ENCODE assay signal across 8 cellular contexts in the genomic region with DNA sequence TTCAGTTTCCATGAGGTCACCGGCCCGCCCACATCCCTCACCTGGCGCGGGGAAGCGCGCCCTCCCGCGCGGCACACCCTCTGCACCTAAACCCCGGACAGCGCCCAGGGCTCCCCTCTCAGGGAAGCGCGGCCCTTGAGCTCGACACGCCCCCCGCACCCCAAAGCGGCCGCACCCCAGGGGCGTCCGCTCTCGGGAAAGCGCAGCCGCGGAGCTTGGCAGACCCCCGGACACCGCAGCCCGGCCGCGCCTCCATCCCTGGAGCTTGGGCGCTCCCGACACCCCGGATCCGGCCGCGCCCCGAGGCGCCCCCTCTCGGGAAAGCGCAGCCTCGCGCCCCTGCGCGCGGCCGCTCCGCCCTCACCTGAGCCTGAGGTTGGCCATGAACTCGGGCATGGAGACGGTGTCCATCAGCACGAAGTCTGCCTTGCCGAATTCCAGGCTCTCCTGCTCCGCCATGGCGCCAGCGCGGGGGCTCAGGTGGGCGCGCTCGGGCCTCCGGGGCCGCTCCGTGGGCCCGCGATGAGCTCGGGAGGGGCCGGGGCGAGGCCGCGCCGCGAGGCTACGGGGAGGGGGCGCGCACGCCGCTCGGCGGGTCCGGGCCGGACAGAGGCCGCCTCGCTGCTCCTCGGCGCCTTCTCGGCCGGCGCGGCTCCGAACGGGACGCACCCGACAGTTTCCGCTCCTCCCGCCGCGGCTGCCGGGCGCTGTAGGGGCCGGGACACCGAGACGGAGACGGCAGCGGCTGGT. TPM values are rescaled to one million over a fixed set of nuclear protein-coding genes. Genes with fewer than 3 reads are reported as not detected.
DNase-seq lines count a peak whose midpoint lies in the region; TF ChIP-seq lines count a peak whose summit lies in the region.

A gene (minus strand): TSS at position 711 of the 750 bp plus-strand sequence. CDS start 252 bp downstream, at position 459.

- H3K27me3 ChIP-seq in HAP-1 (ENCODE audit: low read depth) (peaks cover 7% of the 10 kb centered on the region; the same call in 1 of the 2 replicates), duodenal mucosa (ENCODE audit: control insufficient read depth in 1 of 2, insufficient read depth in 2 of 2, low read length in 2 of 2) (no peaks in the 10 kb centered on the region), mesendoderm (ENCODE audit: insufficient read depth, low read length, poor library complexity) (no peaks in the 10 kb centered on the region)

- peak within 1 kb of the TSS; percentile 90 for H3K18ac ChIP-seq in mesendoderm (ENCODE audit: low read length)

- no peak within 1 kb of the TSS for H2AK5ac ChIP-seq in mesendoderm (ENCODE audit: low read length)

- in situ Hi-C loops in HAP-1 (cut with MboI; ENCODE audit: low sequenced_read_pairs) = loop anchor here (10.0 kb wide), 1 partner anchor 92 kb away; no protein-coding TSS in a partner anchor

- peak within 1 kb of the TSS; percentile 95 for H3K27ac ChIP-seq in duodenal mucosa (ENCODE audit: low read depth, low read length)
- peak within 1 kb of the TSS; percentile 91 for H3K27ac ChIP-seq in mesendoderm (ENCODE audit: low read depth, low read length)

- WGBS in mesendoderm (ENCODE audit: extremely low coverage, insufficient coverage, low lambda C conversion rate) = no CpG with 5 or more reads among the region's 101 CpGs

- H4K5ac ChIP-seq in mesendoderm (ENCODE audit: low read length) = no peak within 1 kb of the TSS

- TF ChIP-seq POLR2A in NB4 (IDR thresholded peaks at IDR 0.05; ENCODE audit: extremely low read depth, insufficient read length) = peak; percentile 21

- H3K9ac ChIP-seq in duodenal mucosa (ENCODE audit: low read depth in 1 of 2, low read length in 2 of 2) = peak within 1 kb of the TSS; percentile 74 to 85
- H3K9ac ChIP-seq in mesendoderm (ENCODE audit: low read length) = peak within 1 kb of the TSS; percentile 89

- H3K4me1 ChIP-seq in HAP-1 = peaks cover 7% of the 10 kb centered on the region
- H3K4me1 ChIP-seq in duodenal mucosa (ENCODE audit: control insufficient read depth in 1 of 2, insufficient read depth in 2 of 2, low read length in 2 of 2) = peaks cover 39 to 49% of the 10 kb centered on the region in 2 donors
- H3K4me1 ChIP-seq in mesendoderm (ENCODE audit: control insufficient read depth, low read depth, low read length) = peaks cover 2% of the 10 kb centered on the region

- peak within 1 kb of the TSS; percentile 45 for H2BK5ac ChIP-seq in mesendoderm (ENCODE audit: low read length)

- H3K9me3 ChIP-seq in HAP-1 (no peaks in the 10 kb centered on the region), duodenal mucosa (ENCODE audit: control insufficient read depth in 1 of 2, low read length in 2 of 2) (no peaks in the 10 kb centered on the region)

- DNase-seq in GM10266 (ENCODE audit: extremely low spot score) (peak; percentile 76), HAP-1 (ENCODE audit: low spot score in 2 of 2) (peak in 1 of 2 experiments; percentile 57), NB4 (ENCODE audit: low read depth) (no peak), mesendoderm (peak; percentile 77), NK-92 (lab: John Stamatoyannopoulos, UW; ENCODE audit: unreplicated experiment) (no peak)
- DNase-seq in activated CD4-positive, alpha-beta T cell treated with anti-CD3 and anti-CD28 coated beads, Interleukin-2, amount 50 U/mL, for 1 hour = peak; percentile 69
- peak; percentile 56 for DNase-seq in stimulated activated CD8-positive, alpha-beta memory T cell treated with anti-CD3 and anti-CD28 coated beads, Interleukin-12 subunit alpha, Interleukin-12 subunit beta, amount 100 ng/mL, for 4 hours (ENCODE audit: low read depth)

- peak within 1 kb of the TSS; percentile 54 for H3K4me3 ChIP-seq in HAP-1
- peak within 1 kb of the TSS; percentile 65 for H3K4me3 ChIP-seq in NB4 (ENCODE audit: low read depth, low read length)
- peak within 1 kb of the TSS; percentile 81 to 92 for H3K4me3 ChIP-seq in duodenal mucosa (ENCODE audit: low read depth in 1 of 2, low read length in 2 of 2)
- peak within 1 kb of the TSS; percentile 81 for H3K4me3 ChIP-seq in mesendoderm (ENCODE audit: low read length)

- no peak within 1 kb of the TSS for H4K8ac ChIP-seq in mesendoderm (ENCODE audit: low read depth, low read length)

- H3K4me2 ChIP-seq in mesendoderm (ENCODE audit: low read length) = peak within 1 kb of the TSS; percentile 66

- H3K36me3 ChIP-seq in HAP-1 (replicated peaks) (no peaks in the 10 kb centered on the region), duodenal mucosa (ENCODE audit: control insufficient read depth in 1 of 2, insufficient read depth in 2 of 2, low read length in 2 of 2) (peaks cover 0 to 5% of the 10 kb centered on the region in 2 donors), mesendoderm (ENCODE audit: control insufficient read depth, insufficient read depth, low read length) (no peaks in the 10 kb centered on the region)

- peaks cover 8% of the 10 kb centered on the region for H3K79me2 ChIP-seq in mesendoderm (ENCODE audit: control insufficient read depth, insufficient read depth, low read length)

- H3K4ac ChIP-seq in mesendoderm (ENCODE audit: low read depth, low read length) = peak within 1 kb of the TSS; percentile 85

- TF ChIP-seq CTCF in GM10266 (IDR thresholded peaks at IDR 0.05; ENCODE audit: control insufficient read depth, insufficient read depth, low read depth, missing control alignments) (peak; percentile 69), NB4 (IDR thresholded peaks at IDR 0.05; ENCODE audit: low read depth, low read length) (no peak)

- H2BK120ac ChIP-seq in mesendoderm (ENCODE audit: low read depth, low read length) = peak within 1 kb of the TSS; percentile 70

- H2BK15ac ChIP-seq in mesendoderm (replicated peaks; ENCODE audit: low read depth) = no peak within 1 kb of the TSS

- peaks cover 7% of the 10 kb centered on the region for H3K79me1 ChIP-seq in mesendoderm (ENCODE audit: low read length)

- H3K56ac ChIP-seq in mesendoderm (ENCODE audit: low read length) = peak within 1 kb of the TSS; percentile 96

- H3K23ac ChIP-seq in mesendoderm (ENCODE audit: low read length) = no peak within 1 kb of the TSS

RNA-seq across cellular contexts. Expression of the gene that starts here (rescaled TPM):
- 15.4 TPM for polyA plus RNA-seq in mesendoderm (2013, experiment 1 of 2)
- polyA plus RNA-seq in mesendoderm (2013, experiment 2 of 2) = 15.7 TPM

Comparison
In these comparisons a context has a peak if more than half of its experiments do, and no peak if none do; other contexts are left out.
1. DNase-seq: peak in GM10266 (single experiment), activated CD4-positive, alpha-beta T cell treated with anti-CD3 and anti-CD28 coated beads, Interleukin-2, amount 50 U/mL, for 1 hour (single experiment), mesendoderm (single experiment) and stimulated activated CD8-positive, alpha-beta memory T cell treated with anti-CD3 and anti-CD28 coated beads, Interleukin-12 subunit alpha, Interleukin-12 subunit beta, amount 100 ng/mL, for 4 hours (single experiment); none in NB4 (single experiment) and NK-92 (single experiment).
2. Peak in every context shown above with its lines, with median percentiles within 50 percentile points of each other: H3K4me3 ChIP-seq.